22 cellular contexts compared by ENCODE assay signal in genomic region chr15:25090073-25090733, GRCh38.
DNase-seq lines count a peak whose midpoint lies in the region; ATAC-seq and TF ChIP-seq lines count a peak whose summit lies in the region.
"Had no signal": no experiment of that assay in that cellular context is flagged by ENCODE, and none has a peak within 500 bp of the region (broad histone marks: within the 10 kb centered on the region; RNA-seq: fewer than 3 reads in every experiment).

No MANE protein-coding gene starts in this region.

- H3K27me3 ChIP-seq in right atrium auricular region (no peaks in the 10 kb centered on the region), endodermal cell (ENCODE audit: control insufficient read depth, insufficient read depth, low read length, poor library complexity, severe bottlenecking) (no peaks in the 10 kb centered on the region), muscle layer of duodenum (ENCODE audit: low read depth, low read length) (no peaks in the 10 kb centered on the region), esophagus muscularis mucosa (no peaks in the 10 kb centered on the region)
- H3K27me3 ChIP-seq: SJCRH30 had no signal

- H3K4me1 Mint-ChIP-seq in endodermal cell, result no peaks in the 10 kb centered on the region
- H3K4me1 Mint-ChIP-seq: CD8-positive, alpha-beta memory T cell had no signal

- no peaks in the 10 kb centered on the region for H3K27me3 Mint-ChIP-seq in endodermal cell (ENCODE audit: insufficient read depth)
- H3K27me3 Mint-ChIP-seq: CD8-positive, alpha-beta memory T cell had no signal

- no peak for ATAC-seq in Right ventricle myocardium superior (ENCODE audit: poor library complexity)
- no peak for ATAC-seq in GM19023 (IDR thresholded peaks at IDR 0.05; ENCODE audit: unreplicated experiment)
- ATAC-seq: Panc1 had no signal

- H3K9ac ChIP-seq in endodermal cell (ENCODE audit: extremely low read depth, low read length, poor library complexity, severe bottlenecking), result no peak overlapping the region
- H3K9ac ChIP-seq: KMS-11 had no signal

- H3K36me3 ChIP-seq in right atrium auricular region (peaks cover 95% of the 10 kb centered on the region), endodermal cell (ENCODE audit: control insufficient read depth, insufficient read depth, low read length) (peaks cover 92% of the 10 kb centered on the region), muscle layer of duodenum (ENCODE audit: control insufficient read depth in 1 of 2, insufficient read depth in 2 of 2, low read length in 2 of 2) (peaks cover 58 to 100% of the 10 kb centered on the region in 2 donors), esophagus muscularis mucosa (peaks cover 82 to 100% (median 98%) of the 10 kb centered on the region in 4 donors)
- H3K36me3 ChIP-seq: HAP-1, SJCRH30 had no signal

- peaks cover 86% of the 10 kb centered on the region for H3K9me3 Mint-ChIP-seq in endodermal cell

- no peak for TF ChIP-seq POLR2A in esophagus muscularis mucosa (IDR thresholded peaks at IDR 0.05; ENCODE audit: low read depth)

- H3K9me3 ChIP-seq in right atrium auricular region (peaks cover 5 to 92% of the 10 kb centered on the region in 2 donors), endodermal cell (ENCODE audit: control insufficient read depth, low read length) (peaks cover 13% of the 10 kb centered on the region), muscle layer of duodenum (ENCODE audit: control insufficient read depth in 1 of 2, low read length in 2 of 2) (peaks cover 73 to 99% of the 10 kb centered on the region in 2 donors), esophagus muscularis mucosa (peaks cover 0 to 99% (median 92%) of the 10 kb centered on the region in 4 donors)
- H3K9me3 ChIP-seq: HAP-1, SJCRH30 had no signal

- TF ChIP-seq CTCF in right atrium auricular region (IDR thresholded peaks at IDR 0.05) (no peak), endodermal cell (conservative IDR thresholded peaks at IDR 0.05) (no peak), esophagus muscularis mucosa (IDR thresholded peaks at IDR 0.05) (no peak)

- no peak for TF ChIP-seq EP300 in esophagus muscularis mucosa (IDR thresholded peaks at IDR 0.05)

- 81 to 88% methylated on average over 7 to 8 of the region's 8 CpGs for WGBS in endodermal cell (ENCODE audit: insufficient coverage in 1 of 2, insufficient read length in 1 of 2), 2 experiments
- WGBS in esophagus muscularis mucosa, result 93% methylated on average over 8 of the region's 8 CpGs

- H3K27ac ChIP-seq in right atrium auricular region (no peak overlapping the region), endodermal cell (ENCODE audit: low read depth, low read length) (no peak overlapping the region), muscle layer of duodenum (ENCODE audit: low read length) (no peak overlapping the region), esophagus muscularis mucosa (replicated peaks in 1 of 4) (no peak overlapping the region)
- H3K27ac ChIP-seq: C4-2B, KMS-11, SJCRH30 had no signal

- H3K4me3 ChIP-seq in right atrium auricular region (no peak overlapping the region), endodermal cell (ENCODE audit: low read length) (no peak overlapping the region), muscle layer of duodenum (ENCODE audit: low read depth in 1 of 2, low read length in 2 of 2) (peak overlapping the region; percentile 6 to 31), esophagus muscularis mucosa (no peak overlapping the region)
- H3K4me3 ChIP-seq: HAP-1, SJCRH30 had no signal

- DNase-seq in right atrium auricular region (ENCODE audit: low spot score) (peak; percentile 47), Right ventricle myocardium superior (no peak), endodermal cell (peak; percentile 24), esophagus muscularis mucosa (ENCODE audit: extremely low spot score) (no peak), cortex of kidney (lab: John Stamatoyannopoulos, UW) (no peak)
- DNase-seq: Calu3; CD8-positive, alpha-beta memory T cell; DMS153; NCI-H1105; NCI-H146; NCI-H2029; NCI-H226; NCI-H510A treated with DMSO at 0.1 percent for 48 hours; NCI-H774; NK-92 treated with Interleukin-12 subunit alpha and Interleukin-12 subunit beta, amount 100 ng/mL, for 24 hours; SJCRH30 had no signal

- no peak overlapping the region for H3K4me3 Mint-ChIP-seq in endodermal cell
- H3K4me3 Mint-ChIP-seq: CD8-positive, alpha-beta memory T cell had no signal

- intact Hi-C loops in Right ventricle myocardium superior (cut with DNase I) (no loop called here), esophagus muscularis mucosa (cut with DNase I) (loop anchor here (10.0 kb wide), 1 partner anchor 115 kb away; no protein-coding TSS in a partner anchor)

- H3K27ac Mint-ChIP-seq in endodermal cell, result no peak overlapping the region

- H3K4me1 ChIP-seq in right atrium auricular region (no peaks in the 10 kb centered on the region), endodermal cell (ENCODE audit: control insufficient read depth, insufficient read depth, low read length) (no peaks in the 10 kb centered on the region), muscle layer of duodenum (ENCODE audit: control insufficient read depth in 1 of 2, insufficient read depth in 2 of 2, low read length in 2 of 2) (no peaks in the 10 kb centered on the region), esophagus muscularis mucosa (no peaks in the 10 kb centered on the region)
- H3K4me1 ChIP-seq: HAP-1, SJCRH30 had no signal

- peaks cover 92% of the 10 kb centered on the region for H3K36me3 Mint-ChIP-seq in endodermal cell (ENCODE audit: low read depth)

Comparison
In these comparisons a context has a peak if more than half of its experiments do, and no peak if none do; other contexts are left out.
1. DNase-seq: peak in right atrium auricular region (single experiment) and endodermal cell (single experiment); none in Right ventricle myocardium superior (single experiment), esophagus muscularis mucosa (single experiment) and cortex of kidney (single experiment).
2. H3K4me3 ChIP-seq: peak in muscle layer of duodenum (2 of 2); none in right atrium auricular region (0 of 2), endodermal cell (single experiment) and esophagus muscularis mucosa (0 of 4).